In genomic region chr2:200308001-200308400, GRCh38 we compare ENCODE assay signal across 8 cellular contexts. TPM values are rescaled to one million over a fixed set of nuclear protein-coding genes. Genes with fewer than 3 reads are reported as not detected.
DNase-seq lines count a peak whose midpoint lies in the region; ATAC-seq and TF ChIP-seq lines count a peak whose summit lies in the region.

No MANE protein-coding gene starts in this region.

- H3K9ac ChIP-seq in adipocyte (ENCODE audit: low read length) = peak overlapping the region; percentile 96

- no peak for DNase-seq in activated naive CD4-positive, alpha-beta T cell treated with anti-CD3 and anti-CD28 coated beads, Interleukin-2, amount 10 ng/mL, durations not matched to agents 7 days and 5 days
- no peak for DNase-seq in activated naive CD4-positive, alpha-beta T cell treated with anti-CD3 and anti-CD28 coated beads, Interleukin-2, amount 50 U/mL, for 16 hours
- peak; percentile 76 for DNase-seq in adipocyte (ENCODE audit: low read depth)
- DNase-seq in kidney epithelial cell (ENCODE audit: low read depth) = no peak
- DNase-seq in upper lobe of left lung = no peak
- no peak for DNase-seq in OCI-M2 (lab: John Stamatoyannopoulos, UW; ENCODE audit: unreplicated experiment)
- no peak for DNase-seq in mesenteric fat pad (ENCODE audit: low spot score)
- DNase-seq in iPS-NIHi11 (ENCODE audit: low spot score) = no peak

- peak overlapping the region; percentile 92 to 95 (median 94) for H3K27ac ChIP-seq in upper lobe of left lung

- peak overlapping the region; percentile 79 for H3K4me3 Mint-ChIP-seq in activated naive CD4-positive, alpha-beta T cell treated with anti-CD3 and anti-CD28 coated beads, Interleukin-2, amount 10 ng/mL, durations not matched to agents 7 days and 5 days

- H3K4me1 ChIP-seq in adipocyte (ENCODE audit: control insufficient read depth, insufficient read depth, low read length) (peaks cover 42% of the 10 kb centered on the region), upper lobe of left lung (peaks cover 12 to 47% (median 18%) of the 10 kb centered on the region in 4 donors)

- TF ChIP-seq EP300 in upper lobe of left lung (IDR thresholded peaks at IDR 0.05) = no peak

- no peaks in the 10 kb centered on the region for H3K9me3 Mint-ChIP-seq in activated naive CD4-positive, alpha-beta T cell treated with anti-CD3 and anti-CD28 coated beads, Interleukin-2, amount 10 ng/mL, durations not matched to agents 7 days and 5 days

- ATAC-seq in upper lobe of left lung (ENCODE audit: low FRiP score in 2 of 2) = no peak

- TF ChIP-seq POLR2A in upper lobe of left lung (IDR thresholded peaks at IDR 0.05) = no peak

- H3K27me3 ChIP-seq in adipocyte (replicated peaks; ENCODE audit: control insufficient read depth, insufficient read depth, low read length) = no peaks in the 10 kb centered on the region
- no peaks in the 10 kb centered on the region for H3K27me3 ChIP-seq in kidney epithelial cell (ENCODE audit: control insufficient read depth, insufficient read depth, low read length)
- H3K27me3 ChIP-seq in upper lobe of left lung = no peaks in the 10 kb centered on the region

- H3K9me3 ChIP-seq in adipocyte (ENCODE audit: control insufficient read depth, low read length) (no peaks in the 10 kb centered on the region), upper lobe of left lung (no peaks in the 10 kb centered on the region)

- H3K4me3 ChIP-seq in adipocyte (ENCODE audit: low read length) (peak overlapping the region; percentile 94), kidney epithelial cell (ENCODE audit: low read depth, low read length) (peak overlapping the region; percentile 69), upper lobe of left lung (peak overlapping the region; percentile 45 to 96 (median 78))

- H3K27ac Mint-ChIP-seq in activated naive CD4-positive, alpha-beta T cell treated with anti-CD3 and anti-CD28 coated beads, Interleukin-2, amount 10 ng/mL, durations not matched to agents 7 days and 5 days = peak overlapping the region; percentile 64

- TF ChIP-seq CTCF in kidney epithelial cell (IDR thresholded peaks at IDR 0.05; ENCODE audit: insufficient read depth, low read length, poor library complexity, severe bottlenecking) = no peak
- TF ChIP-seq CTCF in upper lobe of left lung (IDR thresholded peaks at IDR 0.05) = no peak

- no peaks in the 10 kb centered on the region for H3K36me3 ChIP-seq in adipocyte (ENCODE audit: control insufficient read depth, insufficient read depth, low read length, severe bottlenecking)
- H3K36me3 ChIP-seq in kidney epithelial cell (ENCODE audit: control insufficient read depth, insufficient read depth, low read length) = no peaks in the 10 kb centered on the region
- H3K36me3 ChIP-seq in upper lobe of left lung = no peaks in the 10 kb centered on the region

- H3K4me1 Mint-ChIP-seq in activated naive CD4-positive, alpha-beta T cell treated with anti-CD3 and anti-CD28 coated beads, Interleukin-2, amount 10 ng/mL, durations not matched to agents 7 days and 5 days = peaks cover 22% of the 10 kb centered on the region

- CTCF ChIA-PET in activated naive CD4-positive, alpha-beta T cell treated with anti-CD3 and anti-CD28 coated beads, Interleukin-2, amount 10 ng/mL, durations not matched to agents 7 days and 5 days (lab: Charles Lee) = interaction anchor here (1.3 kb wide), 1 partner anchor 64 kb away, joined by 5 read pairs; no protein-coding TSS in a partner anchor

- H3K27me3 Mint-ChIP-seq in activated naive CD4-positive, alpha-beta T cell treated with anti-CD3 and anti-CD28 coated beads, Interleukin-2, amount 10 ng/mL, durations not matched to agents 7 days and 5 days = peaks cover 20% of the 10 kb centered on the region

- 26 to 29% methylated on average over 6 of the region's 6 CpGs for WGBS in upper lobe of left lung, 2 donors

- H3K36me3 Mint-ChIP-seq in activated naive CD4-positive, alpha-beta T cell treated with anti-CD3 and anti-CD28 coated beads, Interleukin-2, amount 10 ng/mL, durations not matched to agents 7 days and 5 days = peaks cover 2% of the 10 kb centered on the region

RNA-seq across cellular contexts. Expression of gene SPATS2L, which starts 1.5 kb away (rescaled TPM):
- 77.3 and 82.3 TPM in 2 replicates for total RNA-seq in kidney epithelial cell
- total RNA-seq in upper lobe of left lung = 100 to 1,000 TPM in 2 of 6 donors, 10 to 100 TPM in 4; 57.6 to 127 (median 80.4) TPM
- 81.3 TPM for total RNA-seq in mesenteric fat pad
